ENCODE assay signal across 10 cellular contexts in genomic region chr20:59028812-59029211, GRCh38. TPM values are rescaled to one million over a fixed set of nuclear protein-coding genes. Genes with fewer than 3 reads are reported as not detected.
DNase-seq lines count a peak whose midpoint lies in the region; ATAC-seq, FAIRE-seq and TF ChIP-seq lines count a peak whose summit lies in the region.
"Had no signal": no experiment of that assay in that cellular context is flagged by ENCODE, and none has a peak within 500 bp of the region (broad histone marks: within the 10 kb centered on the region; RNA-seq: fewer than 3 reads in every experiment).

No MANE protein-coding gene starts in this region.

- no peaks in the 10 kb centered on the region for H3K9me2 ChIP-seq in Loucy (replicated peaks; ENCODE audit: low read depth, low read length)

- CTCF ChIA-PET in CD4-positive, alpha-beta memory T cell (lab: Charles Lee; ENCODE audit: partially characterized antibody) = no interaction called here

- intact Hi-C loops in CD4-positive, alpha-beta memory T cell (cut with micrococcal nuclease) = no loop called here

- peaks cover 62% of the 10 kb centered on the region for H3K4me1 ChIP-seq in CD4-positive, alpha-beta memory T cell (ENCODE audit: insufficient read depth, low read length)
- H3K4me1 ChIP-seq in Loucy (ENCODE audit: insufficient read depth, low read length, poor library complexity, severe bottlenecking) = peaks cover 20% of the 10 kb centered on the region

- H3K9me3 ChIP-seq in CD4-positive, alpha-beta memory T cell (ENCODE audit: control insufficient read depth in 1 of 2, low read length in 2 of 2) = no peaks in the 10 kb centered on the region
- no peaks in the 10 kb centered on the region for H3K9me3 ChIP-seq in Loucy (ENCODE audit: insufficient read depth, low read depth, low read length)
- H3K9me3 ChIP-seq: ascending aorta, upper lobe of left lung had no signal

- DNase-seq in CD4-positive, alpha-beta memory T cell = no peak
- no peak for DNase-seq in central memory CD8-positive, alpha-beta T cell (ENCODE audit: low spot score in 2 of 2)
- no peak for DNase-seq in natural killer cell treated with Interleukin-12 subunit alpha and Interleukin-12 subunit beta and Interleukin-15 and Interleukin-18, amount 100 ng/mL, for 72 hours (ENCODE audit: low spot score)
- DNase-seq in HuH-7 (ENCODE audit: low spot score) = no peak
- no peak for DNase-seq in GM12891 (ENCODE audit: insufficient read length, low spot score)
- DNase-seq in activated CD4-positive, alpha-beta T cell treated with anti-CD3 and anti-CD28 coated beads, Interleukin-2, amount 50 U/mL, for 4 hours = no peak
- no peak for DNase-seq in NCI-H2107 treated with DMSO at 0.1 percent for 48 hours (lab: John Stamatoyannopoulos, UW; ENCODE audit: unreplicated experiment)
- DNase-seq: upper lobe of left lung had no signal

- no peaks in the 10 kb centered on the region for H3F3A ChIP-seq in Loucy (ENCODE audit: low read depth)

- H3K36me3 Mint-ChIP-seq in CD4-positive, alpha-beta memory T cell = peaks cover 57 to 77% of the 10 kb centered on the region in 2 donors
- peaks cover 54% of the 10 kb centered on the region for H3K36me3 Mint-ChIP-seq in central memory CD8-positive, alpha-beta T cell (ENCODE audit: insufficient read depth)
- H3K36me3 Mint-ChIP-seq in natural killer cell treated with Interleukin-12 subunit alpha and Interleukin-12 subunit beta and Interleukin-15 and Interleukin-18, amount 100 ng/mL, for 72 hours = peaks cover 44% of the 10 kb centered on the region

- no peak overlapping the region for H3K4me3 ChIP-seq in CD4-positive, alpha-beta memory T cell (ENCODE audit: low read length in 2 of 2)
- H3K4me3 ChIP-seq in Loucy (ENCODE audit: low read length, poor library complexity, severe bottlenecking) = peak overlapping the region; percentile 80

- H3K9me3 Mint-ChIP-seq in CD4-positive, alpha-beta memory T cell = peaks cover 0 to 2% (median 0%) of the 10 kb centered on the region in 8 donors
- H3K9me3 Mint-ChIP-seq in central memory CD8-positive, alpha-beta T cell = no peaks in the 10 kb centered on the region
- H3K9me3 Mint-ChIP-seq in natural killer cell treated with Interleukin-12 subunit alpha and Interleukin-12 subunit beta and Interleukin-15 and Interleukin-18, amount 100 ng/mL, for 72 hours = no peaks in the 10 kb centered on the region

- no peak for ATAC-seq in central memory CD8-positive, alpha-beta T cell (replicated peaks; ENCODE audit: extremely low read depth, poor library complexity, severe bottlenecking)
- no peak for ATAC-seq in natural killer cell treated with Interleukin-12 subunit alpha and Interleukin-12 subunit beta and Interleukin-15 and Interleukin-18, amount 100 ng/mL, for 72 hours

- peaks cover 41% of the 10 kb centered on the region for H4K20me1 ChIP-seq in Loucy (ENCODE audit: insufficient read depth, low read length, poor library complexity, severe bottlenecking)

- POLR2A ChIA-PET in CD4-positive, alpha-beta memory T cell (lab: Charles Lee; ENCODE audit: partially characterized antibody) = interaction anchor here (0.6 to 1.0 kb wide), 2 partner anchors 18 to 47 kb away, joined by 3 read pairs; no protein-coding TSS in a partner anchor

- H3K27me3 Mint-ChIP-seq in CD4-positive, alpha-beta memory T cell = no peaks in the 10 kb centered on the region
- H3K27me3 Mint-ChIP-seq in central memory CD8-positive, alpha-beta T cell = no peaks in the 10 kb centered on the region
- H3K27me3 Mint-ChIP-seq in natural killer cell treated with Interleukin-12 subunit alpha and Interleukin-12 subunit beta and Interleukin-15 and Interleukin-18, amount 100 ng/mL, for 72 hours = no peaks in the 10 kb centered on the region

- H3K79me2 ChIP-seq in Loucy (ENCODE audit: insufficient read depth, low read length) = peaks cover 66% of the 10 kb centered on the region

- H3K4me1 Mint-ChIP-seq in CD4-positive, alpha-beta memory T cell = peaks cover 47 to 74% (median 61%) of the 10 kb centered on the region in 4 donors
- H3K4me1 Mint-ChIP-seq in central memory CD8-positive, alpha-beta T cell = peaks cover 67% of the 10 kb centered on the region
- peaks cover 45 to 65% of the 10 kb centered on the region in 2 donors for H3K4me1 Mint-ChIP-seq in natural killer cell treated with Interleukin-12 subunit alpha and Interleukin-12 subunit beta and Interleukin-15 and Interleukin-18, amount 100 ng/mL, for 72 hours (ENCODE audit: low read depth in 2 of 2)

- peak overlapping the region; percentile 11 for H3K27ac ChIP-seq in CD4-positive, alpha-beta memory T cell (ENCODE audit: low read depth, low read length)
- H3K27ac ChIP-seq: ascending aorta had no signal

- H3K9ac ChIP-seq in Loucy (ENCODE audit: low read depth, low read length, poor library complexity, severe bottlenecking) = peak overlapping the region; percentile 80

- H3K27ac Mint-ChIP-seq in CD4-positive, alpha-beta memory T cell = peak overlapping the region; percentile 40 to 86 (median 74)
- H3K27ac Mint-ChIP-seq in central memory CD8-positive, alpha-beta T cell (ENCODE audit: low read depth) = peak overlapping the region; percentile 44
- H3K27ac Mint-ChIP-seq in natural killer cell treated with Interleukin-12 subunit alpha and Interleukin-12 subunit beta and Interleukin-15 and Interleukin-18, amount 100 ng/mL, for 72 hours = no peak overlapping the region

- no peak for FAIRE-seq in GM12891 (lab: Jason Lieb, UNC)

- H3K27me3 ChIP-seq in CD4-positive, alpha-beta memory T cell (ENCODE audit: insufficient read depth, low read length) = no peaks in the 10 kb centered on the region
- H3K27me3 ChIP-seq in Loucy (ENCODE audit: insufficient read depth, low read length, poor library complexity, severe bottlenecking) = no peaks in the 10 kb centered on the region
- H3K27me3 ChIP-seq: ascending aorta, upper lobe of left lung had no signal

- peak overlapping the region; percentile 33 to 96 (median 54) for H3K4me3 Mint-ChIP-seq in CD4-positive, alpha-beta memory T cell
- peak overlapping the region; percentile 59 for H3K4me3 Mint-ChIP-seq in central memory CD8-positive, alpha-beta T cell
- H3K4me3 Mint-ChIP-seq in natural killer cell treated with Interleukin-12 subunit alpha and Interleukin-12 subunit beta and Interleukin-15 and Interleukin-18, amount 100 ng/mL, for 72 hours = peak overlapping the region; percentile 65

- TF ChIP-seq CTCF in Loucy (conservative IDR thresholded peaks at IDR 0.05; ENCODE audit: low read length) = no peak

- H3K36me3 ChIP-seq in CD4-positive, alpha-beta memory T cell (ENCODE audit: insufficient read depth, low read length) = peaks cover 60% of the 10 kb centered on the region
- peaks cover 55% of the 10 kb centered on the region for H3K36me3 ChIP-seq in Loucy (ENCODE audit: insufficient read depth, low read length)

- no peak for TF ChIP-seq POLR2A in GM12891 (IDR thresholded peaks at IDR 0.05; ENCODE audit: low read depth, low read length)

- H3K4me2 ChIP-seq in Loucy (ENCODE audit: low read depth, low read length, poor library complexity, severe bottlenecking) = peak overlapping the region; percentile 76

- H2AFZ ChIP-seq in Loucy (ENCODE audit: low read length) = no peak overlapping the region

TF ChIP-seq in GM12891, 5 proteins besides CTCF, POLR2A, EP300 and RAD21:
- TF ChIP-seq TAF1 (IDR thresholded peaks at IDR 0.05; ENCODE audit: low read depth, low read length) (no peak), POU2F2 (IDR thresholded peaks at IDR 0.05; ENCODE audit: low read depth, low read length) (no peak), SPI1 (IDR thresholded peaks at IDR 0.05; ENCODE audit: low read depth, low read length) (no peak), PAX5 (IDR thresholded peaks at IDR 0.05; ENCODE audit: insufficient read depth, low read length, severe bottlenecking) (no peak), POLR2AphosphoS5 (IDR thresholded peaks at IDR 0.05; ENCODE audit: low read depth, low read length) (no peak)

RNA-seq across cellular contexts. Expression of gene ATP5F1E, which starts 3.3 kb away (rescaled TPM):
- 10 to 100 TPM; 77.2 to 84.5 TPM for total RNA-seq in CD4-positive, alpha-beta memory T cell
- 100 to 1,000 TPM in 1 of 2 donors, 10 to 100 TPM in 1; 76.9 to 102 TPM for polyA plus RNA-seq in CD4-positive, alpha-beta memory T cell
- 10 to 100 TPM; 62.2 to 72.3 TPM for total RNA-seq in natural killer cell treated with Interleukin-12 subunit alpha and Interleukin-12 subunit beta and Interleukin-15 and Interleukin-18, amount 100 ng/mL, for 72 hours
- 146 TPM for polyA plus RNA-seq in GM12891 (2012; ENCODE audit: low read depth, missing spikeins)

RNA-seq across cellular contexts. Expression of gene TUBB1, which starts 9.6 kb away (rescaled TPM):
- not detected for total RNA-seq in CD4-positive, alpha-beta memory T cell
- polyA plus RNA-seq in CD4-positive, alpha-beta memory T cell = not detected
- not detected for total RNA-seq in natural killer cell treated with Interleukin-12 subunit alpha and Interleukin-12 subunit beta and Interleukin-15 and Interleukin-18, amount 100 ng/mL, for 72 hours
- 0.27 TPM for polyA plus RNA-seq in GM12891 (2012; ENCODE audit: low read depth, missing spikeins)
- total RNA-seq: ascending aorta had no signal

RNA-seq across cellular contexts. Expression of gene PRELID3B, which starts 13.8 kb away (rescaled TPM):
- total RNA-seq in CD4-positive, alpha-beta memory T cell = 10 to 100 TPM; 47.0 to 53.5 TPM
- 10 to 100 TPM; 35.7 to 54.7 TPM for polyA plus RNA-seq in CD4-positive, alpha-beta memory T cell
- total RNA-seq in natural killer cell treated with Interleukin-12 subunit alpha and Interleukin-12 subunit beta and Interleukin-15 and Interleukin-18, amount 100 ng/mL, for 72 hours = 10 to 100 TPM; 82.8 to 89.0 TPM
- polyA plus RNA-seq in GM12891 (2012; ENCODE audit: low read depth, missing spikeins) = 63.8 TPM

RNA-seq across cellular contexts. Expression of gene CTSZ, which starts 21.8 kb away (rescaled TPM):
- total RNA-seq in CD4-positive, alpha-beta memory T cell = 10 to 100 TPM; 34.8 to 37.3 TPM
- 1 to 10 TPM in 1 of 2 donors, under 1 TPM in 1; 0.76 to 3.4 TPM for polyA plus RNA-seq in CD4-positive, alpha-beta memory T cell
- 10 to 100 TPM; 19.2 to 32.8 TPM for total RNA-seq in natural killer cell treated with Interleukin-12 subunit alpha and Interleukin-12 subunit beta and Interleukin-15 and Interleukin-18, amount 100 ng/mL, for 72 hours
- polyA plus RNA-seq in GM12891 (2012; ENCODE audit: low read depth, missing spikeins) = 190 TPM

RNA-seq across cellular contexts. Expression of gene NELFCD, which starts 47.8 kb away (rescaled TPM):
- 10 to 100 TPM; 77.6 to 93.3 TPM for total RNA-seq in CD4-positive, alpha-beta memory T cell
- 10 to 100 TPM; 72.6 to 88.0 TPM for polyA plus RNA-seq in CD4-positive, alpha-beta memory T cell
- total RNA-seq in natural killer cell treated with Interleukin-12 subunit alpha and Interleukin-12 subunit beta and Interleukin-15 and Interleukin-18, amount 100 ng/mL, for 72 hours = 100 to 1,000 TPM in 1 of 2 donors, 10 to 100 TPM in 1; 89.1 to 106 TPM
- polyA plus RNA-seq in GM12891 (2012; ENCODE audit: low read depth, missing spikeins) = 62.4 TPM

Comparison
In these comparisons a context has a peak if more than half of its experiments do, and no peak if none do; other contexts are left out.
1. H3K27ac Mint-ChIP-seq: peak in CD4-positive, alpha-beta memory T cell (7 of 7) and central memory CD8-positive, alpha-beta T cell (single experiment); none in natural killer cell treated with Interleukin-12 subunit alpha and Interleukin-12 subunit beta and Interleukin-15 and Interleukin-18, amount 100 ng/mL, for 72 hours (0 of 2).
2. Peak in every context shown above with its lines, with median percentiles within 50 percentile points of each other: H3K4me3 Mint-ChIP-seq.